In the genomic region with DNA sequence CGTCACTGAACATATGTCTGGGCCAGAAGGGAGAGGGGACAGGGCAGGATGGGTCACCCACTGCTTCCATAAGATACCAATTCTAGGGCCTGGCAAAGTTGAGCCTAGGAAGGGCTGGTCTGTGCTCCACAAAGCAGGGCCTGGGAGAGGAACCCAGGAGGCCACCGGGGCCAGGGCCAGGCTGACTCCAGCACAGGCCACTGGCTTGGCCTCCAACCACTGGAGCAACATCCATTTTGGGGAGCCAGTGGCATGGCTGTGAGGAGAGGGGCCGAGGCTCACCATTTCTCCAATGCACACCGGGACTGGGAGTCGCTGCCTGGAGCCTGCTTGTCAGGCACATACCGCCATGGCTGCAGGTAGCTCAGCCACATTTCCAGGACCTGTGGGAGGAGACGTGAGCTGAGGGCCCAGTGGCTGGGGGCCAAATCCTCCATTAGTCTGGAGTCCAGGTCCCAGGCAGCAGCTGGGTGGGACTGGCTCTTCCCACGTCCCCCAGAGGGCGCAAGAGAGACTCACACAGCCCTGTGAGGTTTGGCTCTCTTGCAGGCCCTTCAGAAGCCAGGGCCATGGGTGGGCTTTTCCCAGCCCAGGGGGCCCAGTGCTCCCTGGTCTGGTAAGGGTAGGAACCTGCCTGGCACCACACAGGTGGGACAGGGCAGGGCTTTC, we compare ENCODE assay signal across 18 cellular contexts. TPM values are rescaled to one million over a fixed set of nuclear protein-coding genes. Genes with fewer than 3 reads are reported as not detected.
DNase-seq lines count a peak whose midpoint lies in the region; ATAC-seq and TF ChIP-seq lines count a peak whose summit lies in the region.
"Had no signal": no experiment of that assay in that cellular context is flagged by ENCODE, and none has a peak within 500 bp of the region (broad histone marks: within the 10 kb centered on the region; RNA-seq: fewer than 3 reads in every experiment).

No MANE protein-coding gene starts in this region.

- no peaks in the 10 kb centered on the region for H3K79me2 ChIP-seq in KMS-11 (ENCODE audit: insufficient read depth, low read depth)

- ATAC-seq in GM21717 (IDR thresholded peaks at IDR 0.05; ENCODE audit: unreplicated experiment), result no peak
- ATAC-seq: A549; gastrocnemius medialis; naive thymus-derived CD4-positive, alpha-beta T cell had no signal

- no peak overlapping the region for H3K4me2 ChIP-seq in KMS-11
- H3K4me2 ChIP-seq: A549 had no signal

- H3K36me3 ChIP-seq in BE2C, result no peaks in the 10 kb centered on the region
- H3K36me3 ChIP-seq in KMS-11 (ENCODE audit: insufficient read depth), result no peaks in the 10 kb centered on the region
- H3K36me3 ChIP-seq: gastrocnemius medialis, Peyer's patch, right atrium auricular region, thyroid gland had no signal

- no peaks in the 10 kb centered on the region for H3K27me3 ChIP-seq in BE2C
- H3K27me3 ChIP-seq in KMS-11 (ENCODE audit: insufficient read depth, low read depth), result no peaks in the 10 kb centered on the region
- H3K27me3 ChIP-seq: gastrocnemius medialis, Peyer's patch, right atrium auricular region, thyroid gland had no signal

- H3K9me3 ChIP-seq in BE2C, result peaks cover 10% of the 10 kb centered on the region
- H3K9me3 ChIP-seq: A549, gastrocnemius medialis, Peyer's patch, thyroid gland had no signal

- H3K4me3 ChIP-seq in BE2C (ENCODE audit: low read depth, low read length) (no peak overlapping the region), KMS-11 (IDR thresholded peaks at IDR 0.05; ENCODE audit: insufficient read depth, low read depth, low read length) (no peak overlapping the region)
- H3K4me3 ChIP-seq: A549, gastrocnemius medialis, Peyer's patch, right atrium auricular region, thyroid gland had no signal

- intact Hi-C loops in cardiac septum (cut with DNase I), result no loop called here

- H3K27ac ChIP-seq in KMS-11, result no peak overlapping the region
- H3K27ac ChIP-seq: A549, gastrocnemius medialis, Peyer's patch, right atrium auricular region, thyroid gland had no signal

- H3K4me1 ChIP-seq in BE2C, result no peaks in the 10 kb centered on the region
- H3K4me1 ChIP-seq in KMS-11 (ENCODE audit: low read depth, poor library complexity, severe bottlenecking), result no peaks in the 10 kb centered on the region
- H3K4me1 ChIP-seq: A549, gastrocnemius medialis, Peyer's patch, thyroid gland had no signal

- no peak overlapping the region for H3K9ac ChIP-seq in KMS-11

- no peak overlapping the region for H2AFZ ChIP-seq in KMS-11 (ENCODE audit: low read depth)

- TF ChIP-seq CTCF in BE2C (IDR thresholded peaks at IDR 0.05; ENCODE audit: low read depth, low read length), result peak; percentile 4; the same call in 1 of the 2 replicates
- 0 out of 2 replicates have a peak, but pooled peaks have one; percentile 20 for TF ChIP-seq CTCF in KMS-11 (conservative IDR thresholded peaks at IDR 0.05; ENCODE audit: low read depth, low read length)

- TF ChIP-seq POLR2A in erythroblast (IDR thresholded peaks at IDR 0.05; ENCODE audit: low read length), result no peak

- no peaks in the 10 kb centered on the region for H4K20me1 ChIP-seq in KMS-11 (ENCODE audit: insufficient read depth)

- DNase-seq in DMS53 (lab: John Stamatoyannopoulos, UW) (peak; percentile 41), DMS53 treated with DMSO at 0.1 percent for 48 hours (lab: John Stamatoyannopoulos, UW; ENCODE audit: unreplicated experiment) (no peak), BE2C (no peak), SW480 (ENCODE audit: low spot score) (peak; percentile 13), cardiac septum (ENCODE audit: low spot score) (no peak), erythroblast (lab: John Stamatoyannopoulos, UW) (no peak)
- DNase-seq: gastrocnemius medialis; kidney glomerular epithelial cell; naive thymus-derived CD4-positive, alpha-beta T cell; NCI-H187 treated with DMSO at 0.1 percent for 48 hours; Peyer's patch; T1000; thyroid gland had no signal

RNA-seq across cellular contexts. Expression of gene TUBA3C, which starts 27.7 kb away (rescaled TPM):
- not detected for polyA plus RNA-seq in BE2C (2012; ENCODE audit: insufficient read depth, insufficient read length, low read depth)
- not detected for total RNA-seq in cardiac septum
- total RNA-seq: activated T-helper 1 cell treated with anti-CD3 and anti-CD28 coated beads, Interleukin-12 subunit alpha, Interleukin-12 subunit beta, Interleukin-2, Interleukin-4 antibody, amounts not matched to agents 30 ng/mL and 10 ng/mL and 1 ng/mL, durations not matched to agents 14 hours and 24 hours and 36 hours; gastrocnemius medialis; naive thymus-derived CD4-positive, alpha-beta T cell; Peyer's patch; right atrium auricular region had no signal
- polyA plus RNA-seq: A549; naive thymus-derived CD4-positive, alpha-beta T cell had no signal

Comparison
In these comparisons a context has a peak if more than half of its experiments do, and no peak if none do; other contexts are left out.
1. DNase-seq: peak in DMS53 (single experiment) and SW480 (single experiment); none in DMS53 treated with DMSO at 0.1 percent for 48 hours (single experiment), BE2C (single experiment), cardiac septum (single experiment) and erythroblast (0 of 2).